ENCODE assay signal across 7 cellular contexts in the genomic region with DNA sequence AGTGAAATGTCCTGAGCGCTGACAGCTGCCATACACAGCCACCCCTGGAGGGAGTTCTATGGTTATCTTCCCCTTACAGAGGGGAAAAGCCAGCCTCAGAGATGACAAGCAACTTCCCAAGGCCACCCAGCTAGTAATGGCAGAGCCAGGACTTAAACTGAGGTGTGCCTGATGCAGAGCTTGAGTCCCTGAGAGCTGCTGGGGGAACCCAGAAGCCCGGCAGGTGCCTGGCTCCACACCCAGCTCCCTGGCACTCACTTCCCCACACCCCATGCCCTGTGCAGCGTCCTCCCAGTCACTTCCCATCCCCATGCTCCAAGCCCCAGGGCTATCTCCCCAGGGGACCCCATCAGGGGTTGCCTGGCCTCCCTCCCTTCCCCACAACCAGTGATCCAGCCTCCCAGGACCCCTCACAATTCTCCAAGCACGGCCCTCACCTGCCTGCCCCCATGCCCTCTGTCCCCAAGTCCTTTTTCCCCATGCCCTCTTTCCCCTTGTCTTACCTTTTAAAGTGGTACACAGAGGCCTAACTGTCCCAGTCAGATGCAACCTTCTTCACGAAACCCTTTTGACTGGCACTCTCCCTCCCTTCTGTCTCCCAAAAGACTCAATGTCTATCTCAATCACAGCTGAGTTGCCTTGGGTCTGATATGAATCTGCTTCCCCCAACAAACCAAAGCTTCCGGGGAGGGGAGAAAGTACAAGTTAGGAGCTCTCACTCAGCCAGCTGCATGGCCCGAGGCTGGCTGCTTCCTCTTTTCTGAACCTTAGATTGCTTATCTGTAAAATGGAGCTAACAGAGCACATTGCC. TPM values are rescaled to one million over a fixed set of nuclear protein-coding genes. Genes with fewer than 3 reads are reported as not detected.
DNase-seq lines count a peak whose midpoint lies in the region; ATAC-seq and TF ChIP-seq lines count a peak whose summit lies in the region.

No MANE protein-coding gene starts in this region.

- peak; percentile 86 for ATAC-seq in GM18909 (IDR thresholded peaks at IDR 0.05; ENCODE audit: poor library complexity, unreplicated experiment)
- peak; percentile 91 for ATAC-seq in HG02870 (IDR thresholded peaks at IDR 0.05; ENCODE audit: unreplicated experiment)

- TF ChIP-seq EP300 in transverse colon (IDR thresholded peaks at IDR 0.05; ENCODE audit: low read depth), result no peak

- no peaks in the 10 kb centered on the region for H3K36me3 Mint-ChIP-seq in chondrocyte (ENCODE audit: low read depth)

- H3K4me3 Mint-ChIP-seq in chondrocyte (ENCODE audit: unreplicated experiment), result no peak overlapping the region

- no peak overlapping the region for H3K27ac Mint-ChIP-seq in chondrocyte (ENCODE audit: unreplicated experiment)

- H3K27ac ChIP-seq in Peyer's patch (peak overlapping the region in 2 of 4 donors; percentile 19 to 75), transverse colon (no peak overlapping the region)

- intact Hi-C loops in transverse colon (cut with DNase I; ENCODE audit: low total_unique reads), result no loop called here

- in situ Hi-C loops in transverse colon (cut with MboI; ENCODE audit: low pct_ligation_motif_present in 1 of 4, low pct_unique_long_range_greater_than_20kb in 1 of 4, low sequenced_read_pairs in 3 of 4), result no loop called here

- H3K4me1 ChIP-seq in Peyer's patch, result peaks cover 0 to 4% (median 0%) of the 10 kb centered on the region in 4 donors
- peaks cover 0 to 4% (median 1%) of the 10 kb centered on the region in 4 donors for H3K4me1 ChIP-seq in transverse colon

- peak; percentile 36 to 78 (median 74) for DNase-seq in Peyer's patch
- peak; percentile 72 for DNase-seq in chondrocyte (ENCODE audit: low spot score)
- peak; percentile 19 for DNase-seq in transverse colon
- no peak for DNase-seq in AG08396 (ENCODE audit: low spot score)
- no peak for DNase-seq in SHP77 (lab: John Stamatoyannopoulos, UW)

- WGBS in transverse colon (ENCODE audit: low coverage in 1 of 2), 2 donors, result 66 to 80% methylated on average over 1 to 7 of the region's 7 CpGs

- H3K9me3 Mint-ChIP-seq in chondrocyte (ENCODE audit: low read depth), result no peaks in the 10 kb centered on the region

- peak overlapping the region in 2 of 4 donors; percentile 15 to 37 for H3K4me3 ChIP-seq in Peyer's patch
- H3K4me3 ChIP-seq in transverse colon, result no peak overlapping the region

- H3K36me3 ChIP-seq in Peyer's patch, result no peaks in the 10 kb centered on the region
- no peaks in the 10 kb centered on the region for H3K36me3 ChIP-seq in transverse colon

- H3K4me1 Mint-ChIP-seq in chondrocyte (ENCODE audit: low read depth), result no peaks in the 10 kb centered on the region

- no peak for TF ChIP-seq POLR2A in Peyer's patch (IDR thresholded peaks at IDR 0.05)
- no peak for TF ChIP-seq POLR2A in transverse colon (IDR thresholded peaks at IDR 0.05)

- TF ChIP-seq CTCF in Peyer's patch (IDR thresholded peaks at IDR 0.05) (no peak), chondrocyte (IDR thresholded peaks at IDR 0.05) (no peak), transverse colon (IDR thresholded peaks at IDR 0.05) (no peak)

- peaks cover 3% of the 10 kb centered on the region for H3K27me3 Mint-ChIP-seq in chondrocyte (ENCODE audit: low read depth)

- no peaks in the 10 kb centered on the region for H3K27me3 ChIP-seq in Peyer's patch
- H3K27me3 ChIP-seq in transverse colon, result no peaks in the 10 kb centered on the region

- H3K9me3 ChIP-seq in Peyer's patch, result no peaks in the 10 kb centered on the region
- H3K9me3 ChIP-seq in transverse colon, result no peaks in the 10 kb centered on the region

RNA-seq across cellular contexts. Expression of gene LRP8, which starts 39.8 kb away (rescaled TPM):
- total RNA-seq in Peyer's patch (10 to 100 TPM in 1 of 4 donors, 1 to 10 TPM in 3; 4.5 to 33.8 (median 5.0) TPM), chondrocyte (7.1 to 14.5 TPM (median 8.3 TPM) in 3 replicates), transverse colon (10 to 100 TPM in 1 of 4 donors, 1 to 10 TPM in 1, under 1 TPM in 2; 0.37 to 10.7 (median 1.4) TPM)

Comparison
In these comparisons a context has a peak if more than half of its experiments do, and no peak if none do; other contexts are left out.
1. DNase-seq: peak in Peyer's patch (3 of 3), chondrocyte (single experiment) and transverse colon (single experiment); none in AG08396 (single experiment) and SHP77 (0 of 2).